ENCODE assay signal across 9 cellular contexts in genomic region chr15:67100808-67101581, GRCh38. TPM values are rescaled to one million over a fixed set of nuclear protein-coding genes. Genes with fewer than 3 reads are reported as not detected.
DNase-seq lines count a peak whose midpoint lies in the region; ATAC-seq and TF ChIP-seq lines count a peak whose summit lies in the region.
"Had no signal": no experiment of that assay in that cellular context is flagged by ENCODE, and none has a peak within 500 bp of the region (broad histone marks: within the 10 kb centered on the region; RNA-seq: fewer than 3 reads in every experiment).

No MANE protein-coding gene starts in this region.

- no peaks in the 10 kb centered on the region for H3K27me3 ChIP-seq in CD8-positive, alpha-beta memory T cell (ENCODE audit: insufficient read depth, low read length, poor library complexity, severe bottlenecking)
- H3K27me3 ChIP-seq in KMS-11 (ENCODE audit: insufficient read depth, low read depth) (no peaks in the 10 kb centered on the region), foreskin keratinocyte (no peaks in the 10 kb centered on the region)

- H3K9me3 ChIP-seq in CD8-positive, alpha-beta memory T cell (ENCODE audit: low read length) = no peaks in the 10 kb centered on the region

- H4K20me1 ChIP-seq in KMS-11 (ENCODE audit: insufficient read depth) = no peaks in the 10 kb centered on the region

- DNase-seq in CD8-positive, alpha-beta memory T cell = no peak
- DNase-seq in foreskin keratinocyte = no peak
- no peak for DNase-seq in NK-92 (lab: John Stamatoyannopoulos, UW; ENCODE audit: unreplicated experiment)
- DNase-seq in RWPE1 (ENCODE audit: low spot score) = no peak
- DNase-seq in pons (ENCODE audit: low spot score) = no peak
- no peak for DNase-seq in GDM1 (lab: John Stamatoyannopoulos, UW)

- no peak overlapping the region for H3K4me3 Mint-ChIP-seq in CD8-positive, alpha-beta memory T cell

- no peak overlapping the region for H3K27ac Mint-ChIP-seq in CD8-positive, alpha-beta memory T cell

- H2AFZ ChIP-seq in KMS-11 (ENCODE audit: low read depth) = 0 out of 2 replicates have a peak overlapping the region, but pooled peaks have one; percentile 2

- CTCF ChIA-PET in CD8-positive, alpha-beta memory T cell (lab: Charles Lee) = interaction anchor here (0.9 to 5.3 kb wide), 12 partner anchors 11 to 155 kb away, joined by 3 to 33 read pairs (median 4); partner anchors contain the start of gene SMAD3
- CTCF ChIA-PET in RWPE1 (lab: Yijun Ruan, JAX) = interaction anchor here (1.0 to 1.3 kb wide), 2 partner anchors 15 to 74 kb away, joined by 3 to 4 read pairs; no protein-coding TSS in a partner anchor

- H3K4me1 ChIP-seq in CD8-positive, alpha-beta memory T cell (ENCODE audit: insufficient read depth, low read length) = peaks cover 94% of the 10 kb centered on the region
- peaks cover 69% of the 10 kb centered on the region for H3K4me1 ChIP-seq in KMS-11 (ENCODE audit: low read depth, poor library complexity, severe bottlenecking)
- peaks cover 72% of the 10 kb centered on the region for H3K4me1 ChIP-seq in foreskin keratinocyte

- peaks cover 37 to 65% (median 38%) of the 10 kb centered on the region in 3 donors for H3K4me1 Mint-ChIP-seq in CD8-positive, alpha-beta memory T cell

- POLR2A ChIA-PET in CD8-positive, alpha-beta memory T cell (lab: Charles Lee) = interaction anchor here (0.6 to 2.9 kb wide), 12 partner anchors 10 to 35 kb away, joined by 3 to 25 read pairs (median 4); partner anchors contain the start of gene SMAD3
- POLR2A ChIA-PET in RWPE1 (lab: Yijun Ruan, JAX; ENCODE audit: low non-redundant PET) = interaction anchor here (0.6 kb wide), 1 partner anchor 24 kb away, joined by 9 read pairs; no protein-coding TSS in a partner anchor

- peaks cover 0 to 42% (median 11%) of the 10 kb centered on the region in 3 donors for H3K36me3 Mint-ChIP-seq in CD8-positive, alpha-beta memory T cell

- H3K4me2 ChIP-seq in KMS-11 = peak overlapping the region; percentile 50

- H3K27me3 Mint-ChIP-seq in CD8-positive, alpha-beta memory T cell = no peaks in the 10 kb centered on the region

- TF ChIP-seq CTCF in KMS-11 (conservative IDR thresholded peaks at IDR 0.05; ENCODE audit: low read depth, low read length) (no peak), foreskin keratinocyte (conservative IDR thresholded peaks at IDR 0.05) (no peak), RWPE1 (conservative IDR thresholded peaks at IDR 0.05; ENCODE audit: low read depth) (no peak)

- H3K36me3 ChIP-seq in CD8-positive, alpha-beta memory T cell (ENCODE audit: insufficient read depth, low read length) = no peaks in the 10 kb centered on the region
- H3K36me3 ChIP-seq in KMS-11 (ENCODE audit: insufficient read depth) = no peaks in the 10 kb centered on the region

- peak overlapping the region; percentile 47 for H3K27ac ChIP-seq in CD8-positive, alpha-beta memory T cell (ENCODE audit: low read depth, low read length)
- H3K27ac ChIP-seq in KMS-11 = peak overlapping the region; percentile 65
- H3K27ac ChIP-seq in foreskin keratinocyte = peak overlapping the region; percentile 15
- H3K27ac ChIP-seq in RWPE1 = no peak overlapping the region

- H3K4me3 ChIP-seq in CD8-positive, alpha-beta memory T cell (ENCODE audit: low read length) = peak overlapping the region; percentile 37
- no peak overlapping the region for H3K4me3 ChIP-seq in KMS-11 (IDR thresholded peaks at IDR 0.05; ENCODE audit: insufficient read depth, low read depth, low read length)
- H3K4me3 ChIP-seq: skin epidermis had no signal

- no peaks in the 10 kb centered on the region; the same call in 1 of the 2 replicates for H3K79me2 ChIP-seq in KMS-11 (ENCODE audit: insufficient read depth, low read depth)

- H3K9ac ChIP-seq in KMS-11 = no peak overlapping the region; the same call in 1 of the 2 replicates

- peak; percentile 44 for ATAC-seq in GM21367 (IDR thresholded peaks at IDR 0.05; ENCODE audit: unreplicated experiment)
- no peak for ATAC-seq in foreskin keratinocyte

- H3K9me3 Mint-ChIP-seq in CD8-positive, alpha-beta memory T cell = no peaks in the 10 kb centered on the region

RNA-seq across cellular contexts. Expression of gene SMAD3, which starts 35.6 kb away (rescaled TPM):
- 10 to 100 TPM; 30.2 to 34.2 TPM for total RNA-seq in CD8-positive, alpha-beta memory T cell
- polyA plus RNA-seq in CD8-positive, alpha-beta memory T cell = 31.7 TPM
- 49.9 and 57.4 TPM in 2 replicates for total RNA-seq in foreskin keratinocyte
- 27.2 and 29.4 TPM in 2 replicates for polyA plus RNA-seq in foreskin keratinocyte
